23 cellular contexts compared by ENCODE assay signal in genomic region chr17:38400286-38400685, GRCh38. TPM values are rescaled to one million over a fixed set of nuclear protein-coding genes. Genes with fewer than 3 reads are reported as not detected.
"Had no signal": no experiment of that assay in that cellular context is flagged by ENCODE, and none has a peak within 500 bp of the region (broad histone marks: within the 10 kb centered on the region; RNA-seq: fewer than 3 reads in every experiment).

No MANE protein-coding gene starts in this region.

- H3K27me3 ChIP-seq: esophagus squamous epithelium, gastrocnemius medialis, heart right ventricle, left lung had no signal

- H3K9me3 Mint-ChIP-seq: dendritic cell treated with granulocyte-macrophage colony-stimulating factor and Interleukin-4, amounts not matched to agents 40 ng/mL and 50 ng/mL, for 4 days; effector memory CD8-positive, alpha-beta T cell; endodermal cell had no signal

- H3K4me3 Mint-ChIP-seq: dendritic cell treated with granulocyte-macrophage colony-stimulating factor and Interleukin-4, amounts not matched to agents 40 ng/mL and 50 ng/mL, for 4 days; effector memory CD8-positive, alpha-beta T cell; endodermal cell had no signal

- H3K27ac ChIP-seq: coronary artery, esophagus squamous epithelium, gastrocnemius medialis, heart right ventricle, left lung, lower lobe of right lung had no signal

- H3K9me3 ChIP-seq: esophagus squamous epithelium, gastrocnemius medialis, heart right ventricle, left lung, lower lobe of right lung had no signal

- H3K4me1 ChIP-seq: gastrocnemius medialis, left lung, lower lobe of right lung had no signal

- ATAC-seq: effector memory CD8-positive, alpha-beta T cell; gastrocnemius medialis; heart right ventricle; left cardiac atrium; left lung; left ventricle myocardium superior; lower lobe of right lung had no signal

- H3K27me3 Mint-ChIP-seq: dendritic cell treated with granulocyte-macrophage colony-stimulating factor and Interleukin-4, amounts not matched to agents 40 ng/mL and 50 ng/mL, for 4 days; effector memory CD8-positive, alpha-beta T cell had no signal

- H3K4me3 ChIP-seq: coronary artery, esophagus squamous epithelium, gastrocnemius medialis, heart right ventricle, left lung, lower lobe of right lung had no signal

- DNase-seq: effector CD8-positive, alpha-beta T cell; effector memory CD8-positive, alpha-beta T cell; endodermal cell; esophagus squamous epithelium; foreskin fibroblast; foreskin melanocyte; gastrocnemius medialis; glutamatergic neuron; heart right ventricle; hippocampal formation; left cardiac atrium; left lung; left ventricle myocardium superior; lower lobe of right lung; mesenchymal stem cell; midbrain had no signal

- H3K27ac Mint-ChIP-seq: dendritic cell treated with granulocyte-macrophage colony-stimulating factor and Interleukin-4, amounts not matched to agents 40 ng/mL and 50 ng/mL, for 4 days; effector memory CD8-positive, alpha-beta T cell; endodermal cell had no signal

RNA-seq across cellular contexts. Expression of gene GPR179, which starts 56.5 kb away (rescaled TPM):
- total RNA-seq: dermis microvascular lymphatic vessel endothelial cell, endodermal cell, endothelial cell of umbilical vein, epithelial cell of proximal tubule, glomerular endothelial cell, left ventricle myocardium superior, lung microvascular endothelial cell had no signal
- polyA plus RNA-seq: endothelial cell of umbilical vein had no signal
